In genomic region chr1:14757260-14757625, GRCh38 we compare ENCODE assay signal across 27 cellular contexts.
"Had no signal": no experiment of that assay in that cellular context is flagged by ENCODE, and none has a peak within 500 bp of the region (broad histone marks: within the 10 kb centered on the region; RNA-seq: fewer than 3 reads in every experiment).

No MANE protein-coding gene starts in this region.

- H3K4me3 Mint-ChIP-seq: activated CD4-positive, alpha-beta T cell treated with anti-CD3 and anti-CD28 coated beads, Interleukin-2, amount 10 ng/mL, durations not matched to agents 7 days and 5 days; activated CD8-positive, alpha-beta T cell treated with anti-CD3 and anti-CD28 coated beads, Interleukin-2, amount 10 ng/mL, durations not matched to agents 7 days and 5 days; endodermal cell; naive B cell; T-cell; T-helper 2 cell treated with Interferon-gamma antibody and Interleukin-4, amounts not matched to agents 5 μg/mL and 100 μg/mL, for 36 hours had no signal

- H3K27ac Mint-ChIP-seq: activated CD4-positive, alpha-beta T cell treated with anti-CD3 and anti-CD28 coated beads, Interleukin-2, amount 10 ng/mL, durations not matched to agents 7 days and 5 days; activated CD8-positive, alpha-beta T cell treated with anti-CD3 and anti-CD28 coated beads, Interleukin-2, amount 10 ng/mL, durations not matched to agents 7 days and 5 days; activated naive CD4-positive, alpha-beta T cell treated with anti-CD3 and anti-CD28 coated beads, Interleukin-2, amount 50 U/mL, for 72 hours; endodermal cell; naive B cell; T-cell; T-helper 2 cell treated with Interferon-gamma antibody and Interleukin-4, amounts not matched to agents 5 μg/mL and 100 μg/mL, for 36 hours had no signal

- H3K4me3 ChIP-seq: ascending aorta, left ventricle myocardium inferior, psoas muscle, right atrium auricular region, thyroid gland had no signal

- DNase-seq: activated CD4-positive, alpha-beta T cell treated with anti-CD3 and anti-CD28 coated beads, Interleukin-2, amount 10 ng/mL, durations not matched to agents 7 days and 5 days; activated CD4-positive, CD25-positive, alpha-beta regulatory T cell treated with anti-CD3 and anti-CD28 coated beads, Interleukin-2, amount 50 U/mL, for 72 hours; activated CD8-positive, alpha-beta T cell treated with anti-CD3 and anti-CD28 coated beads, Interleukin-2, amount 10 ng/mL, durations not matched to agents 7 days and 5 days; activated T-cell treated with anti-CD3 and anti-CD28 coated beads, Interleukin-2, amount 50 U/mL, for 1 hour; brain microvascular endothelial cell; cerebellar nuclear complex; cortex of kidney; endodermal cell; erythroblast; glutamatergic neuron; hippocampal formation; left ventricle myocardium inferior; naive B cell; psoas muscle; stimulated activated CD4-positive, alpha-beta T cell treated with anti-CD3 and anti-CD28 coated beads, Interleukin-12 subunit alpha, Interleukin-12 subunit beta, amount 100 ng/mL, for 4 hours; stimulated activated CD4-positive, alpha-beta T cell treated with anti-CD3 and anti-CD28 coated beads, Interleukin-4, amount 100 ng/mL, for 4 hours; stimulated activated naive CD8-positive, alpha-beta T cell treated with anti-CD3 and anti-CD28 coated beads, Interleukin-15, Interleukin-2, amounts not matched to agents 100 U/mL and 50 U/mL, for 24 hours; T-cell; thyroid gland; WERI-Rb-1 had no signal

- H3K27me3 ChIP-seq: ascending aorta, brain microvascular endothelial cell, right atrium auricular region, thyroid gland had no signal

- H3K4me1 ChIP-seq: ascending aorta, left ventricle myocardium inferior, psoas muscle, right atrium auricular region had no signal

- H3K9me3 ChIP-seq: ascending aorta, left ventricle myocardium inferior, psoas muscle, thyroid gland had no signal

- H3K4me1 Mint-ChIP-seq: activated CD4-positive, alpha-beta T cell treated with anti-CD3 and anti-CD28 coated beads, Interleukin-2, amount 10 ng/mL, durations not matched to agents 7 days and 5 days; T-cell had no signal

- H3K27ac ChIP-seq: ascending aorta, brain microvascular endothelial cell, left ventricle myocardium inferior, psoas muscle, right atrium auricular region, thyroid gland, WERI-Rb-1 had no signal

- FAIRE-seq: frontal cortex, TTC549 had no signal

- H3K36me3 ChIP-seq: ascending aorta, brain microvascular endothelial cell, left ventricle myocardium inferior, right atrium auricular region, thyroid gland, WERI-Rb-1 had no signal

- H3K36me3 Mint-ChIP-seq: activated naive CD4-positive, alpha-beta T cell treated with anti-CD3 and anti-CD28 coated beads, Interleukin-2, amount 50 U/mL, for 72 hours; naive B cell; T-cell had no signal

- H3K9me3 Mint-ChIP-seq: activated CD4-positive, alpha-beta T cell treated with anti-CD3 and anti-CD28 coated beads, Interleukin-2, amount 10 ng/mL, durations not matched to agents 7 days and 5 days; activated naive CD4-positive, alpha-beta T cell treated with anti-CD3 and anti-CD28 coated beads, Interleukin-2, amount 50 U/mL, for 72 hours; T-cell; T-helper 2 cell treated with Interferon-gamma antibody and Interleukin-4, amounts not matched to agents 5 μg/mL and 100 μg/mL, for 36 hours had no signal

- ATAC-seq: activated CD8-positive, alpha-beta T cell treated with anti-CD3 and anti-CD28 coated beads, Interleukin-2, amount 10 ng/mL, durations not matched to agents 7 days and 5 days; activated naive CD4-positive, alpha-beta T cell treated with anti-CD3 and anti-CD28 coated beads, Interleukin-2, amount 50 U/mL, for 72 hours; psoas muscle; SK-N-SH treated with all-trans-retinoic acid at 6 μM for 48 hours; stimulated activated naive CD8-positive, alpha-beta T cell treated with anti-CD3 and anti-CD28 coated beads, Interleukin-15, Interleukin-2, amounts not matched to agents 100 U/mL and 50 U/mL, for 24 hours; T-cell had no signal
